Comparison of ENCODE assay signal across 1 cellular context in genomic region chr4:160238790-160239189, GRCh38.
TF ChIP-seq lines count a peak whose summit lies in the region.

No MANE protein-coding gene starts in this region.

TF ChIP-seq in IMR-90, 13 proteins besides CTCF, POLR2A, EP300 and RAD21 (continued from another document):
- TF ChIP-seq USF2 (IDR thresholded peaks at IDR 0.05; ENCODE audit: low read depth, low read length) = no peak
TF ChIP-seq in IMR-90: peak in this region for 2.
